ENCODE assay signal across 10 cellular contexts in genomic region chr17:77836557-77837041, GRCh38.
A peak's percentile ranks its signal among the peaks of the same experiment; 100 is the strongest.
DNase-seq lines count a peak whose midpoint lies in the region; ATAC-seq lines count a peak whose summit lies in the region.
"Had no signal": no experiment of that assay in that cellular context is flagged by ENCODE, and none has a peak within 500 bp of the region (broad histone marks: within the 10 kb centered on the region; RNA-seq: fewer than 3 reads in every experiment).

No MANE protein-coding gene starts in this region.

- no peak overlapping the region for H3K4me3 ChIP-seq in skeletal muscle tissue (ENCODE audit: low read length in 3 of 3)
- H3K4me3 ChIP-seq: GM12878 had no signal

- ATAC-seq in T-cell (replicated peaks in 1 of 4), result peak; percentile 50 to 77 (median 63)
- no peak for ATAC-seq in HG02840 (IDR thresholded peaks at IDR 0.05; ENCODE audit: low FRiP score, unreplicated experiment)
- ATAC-seq: GM12878 had no signal

- H3K27ac Mint-ChIP-seq in activated CD4-positive, alpha-beta T cell treated with anti-CD3 and anti-CD28 coated beads, Interleukin-2, amount 10 ng/mL, durations not matched to agents 24 days and 14 days, result peak overlapping the region; percentile 79
- peak overlapping the region in 1 of 2 donors; percentile 81 for H3K27ac Mint-ChIP-seq in T-cell
- H3K27ac Mint-ChIP-seq: H9 had no signal

- H3K9ac ChIP-seq in skeletal muscle tissue (ENCODE audit: low read depth in 1 of 3, low read length in 3 of 3), result no peak overlapping the region

- no peak overlapping the region for H3K4me3 Mint-ChIP-seq in activated CD4-positive, alpha-beta T cell treated with anti-CD3 and anti-CD28 coated beads, Interleukin-2, amount 10 ng/mL, durations not matched to agents 24 days and 14 days
- H3K4me3 Mint-ChIP-seq in T-cell, result no peak overlapping the region
- H3K4me3 Mint-ChIP-seq: H9 had no signal

- POLR2A ChIA-PET in T-cell (lab: Charles Lee), result no interaction called here

- CTCF ChIA-PET in T-cell (lab: Charles Lee), result no interaction called here

- no peak for DNase-seq in activated CD4-positive, alpha-beta T cell treated with anti-CD3 and anti-CD28 coated beads, Interleukin-2, amount 10 ng/mL, durations not matched to agents 24 days and 14 days
- no peak for DNase-seq in activated CD4-positive, alpha-beta T cell treated with anti-CD3 and anti-CD28 coated beads for 1 hour
- DNase-seq in T-cell (peak in 6 of 34 experiments; percentile 5 to 38 (median 24)), epithelial cell of prostate (ENCODE audit: low read depth, low spot score) (peak; percentile 90), Kasumi-1 (lab: John Stamatoyannopoulos, UW) (no peak), T1000 (lab: John Stamatoyannopoulos, UW) (no peak)
- DNase-seq: H9 had no signal

- peaks cover 7% of the 10 kb centered on the region for H3K9me3 Mint-ChIP-seq in activated CD4-positive, alpha-beta T cell treated with anti-CD3 and anti-CD28 coated beads, Interleukin-2, amount 10 ng/mL, durations not matched to agents 24 days and 14 days
- peaks cover 0 to 2% (median 0%) of the 10 kb centered on the region in 3 donors for H3K9me3 Mint-ChIP-seq in T-cell
- H3K9me3 Mint-ChIP-seq: H9 had no signal

- intact Hi-C loops in activated CD4-positive, alpha-beta T cell treated with anti-CD3 and anti-CD28 coated beads, Interleukin-2, amount 10 ng/mL, durations not matched to agents 24 days and 14 days (cut with micrococcal nuclease), result no loop called here

- no peak overlapping the region for H3K27ac ChIP-seq in epithelial cell of prostate
- H3K27ac ChIP-seq in skeletal muscle tissue (ENCODE audit: low read depth, low read length), result peak overlapping the region; percentile 31

- no peaks in the 10 kb centered on the region for H3K9me3 ChIP-seq in skeletal muscle tissue (ENCODE audit: control insufficient read depth in 3 of 3, low read length in 3 of 3)

- no peaks in the 10 kb centered on the region for H3K36me3 ChIP-seq in skeletal muscle tissue (ENCODE audit: control insufficient read depth in 3 of 3, insufficient read depth in 3 of 3, low read length in 3 of 3)

- H3K36me3 Mint-ChIP-seq in activated CD4-positive, alpha-beta T cell treated with anti-CD3 and anti-CD28 coated beads, Interleukin-2, amount 10 ng/mL, durations not matched to agents 24 days and 14 days (ENCODE audit: low read depth), result peaks cover 4% of the 10 kb centered on the region
- no peaks in the 10 kb centered on the region for H3K36me3 Mint-ChIP-seq in T-cell

- peaks cover 24% of the 10 kb centered on the region for H3K27me3 Mint-ChIP-seq in activated CD4-positive, alpha-beta T cell treated with anti-CD3 and anti-CD28 coated beads, Interleukin-2, amount 10 ng/mL, durations not matched to agents 24 days and 14 days
- H3K27me3 Mint-ChIP-seq in T-cell, result no peaks in the 10 kb centered on the region

- peaks cover 33% of the 10 kb centered on the region for H3K4me1 Mint-ChIP-seq in activated CD4-positive, alpha-beta T cell treated with anti-CD3 and anti-CD28 coated beads, Interleukin-2, amount 10 ng/mL, durations not matched to agents 24 days and 14 days
- peaks cover 38 to 51% (median 42%) of the 10 kb centered on the region in 3 donors for H3K4me1 Mint-ChIP-seq in T-cell

- no peaks in the 10 kb centered on the region for H3K27me3 ChIP-seq in skeletal muscle tissue (ENCODE audit: control insufficient read depth in 3 of 3, insufficient read depth in 3 of 3, low read length in 3 of 3)

- H3K4me1 ChIP-seq in skeletal muscle tissue (ENCODE audit: control insufficient read depth in 3 of 3, insufficient read depth in 3 of 3, low read length in 3 of 3), result peaks cover 32 to 56% (median 35%) of the 10 kb centered on the region in 3 donors
